14 cellular contexts compared by ENCODE assay signal in the genomic region with DNA sequence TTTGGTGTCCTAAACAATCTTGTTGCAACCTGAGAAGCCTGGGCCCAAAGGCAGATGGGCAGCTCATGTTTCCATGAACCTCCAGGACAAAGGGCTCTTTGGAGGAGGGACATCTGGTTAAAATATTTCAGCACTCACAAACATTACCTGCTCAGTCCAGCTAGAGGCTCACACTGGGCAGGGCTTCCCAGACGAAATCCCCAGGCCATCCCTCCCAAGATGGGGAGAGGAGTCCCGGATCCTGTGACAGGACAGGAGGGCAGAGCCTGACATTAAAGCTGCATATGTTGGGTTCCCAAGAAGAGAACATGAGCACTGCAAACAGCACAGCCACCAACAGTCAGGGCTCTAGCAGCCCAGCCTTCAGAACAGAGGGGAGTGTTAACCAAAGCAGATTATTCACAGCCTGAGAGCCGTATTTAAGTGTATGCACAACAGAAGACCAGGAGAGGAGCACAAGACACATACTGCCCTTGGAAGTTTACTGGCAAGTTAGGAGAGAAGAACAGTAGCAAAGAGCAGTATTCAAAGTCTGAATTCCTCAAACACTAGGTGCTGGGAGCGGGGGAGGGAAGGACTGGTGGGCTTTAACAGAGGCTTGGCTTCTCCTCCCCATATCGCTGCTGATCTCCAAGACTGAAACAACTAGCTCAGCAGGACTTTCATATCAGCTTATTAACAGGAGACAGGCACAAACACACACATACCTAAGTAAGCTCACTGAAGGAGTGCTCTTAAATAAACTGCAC. TPM values are rescaled to one million over a fixed set of nuclear protein-coding genes. Genes with fewer than 3 reads are reported as not detected.
DNase-seq lines count a peak whose midpoint lies in the region; ATAC-seq and TF ChIP-seq lines count a peak whose summit lies in the region.
"Had no signal": no experiment of that assay in that cellular context is flagged by ENCODE, and none has a peak within 500 bp of the region (broad histone marks: within the 10 kb centered on the region; RNA-seq: fewer than 3 reads in every experiment).

No MANE protein-coding gene starts in this region.

- no peaks in the 10 kb centered on the region for H3K79me1 ChIP-seq in H9 (ENCODE audit: insufficient read depth, low read depth, low read length, poor library complexity, severe bottlenecking)

- H3K27me3 Mint-ChIP-seq in H9 (ENCODE audit: low read depth), result peaks cover 1% of the 10 kb centered on the region; the same call in 1 of the 2 replicates
- H3K27me3 Mint-ChIP-seq in activated T-helper 2 cell treated with anti-CD3 and anti-CD28 coated beads, Interferon-gamma antibody, Interleukin-2, Interleukin-4, amounts not matched to agents 10 μg/mL and 5 μg/mL and 100 μg/mL, durations not matched to agents 14 hours and 24 hours and 36 hours (ENCODE audit: low read depth), result peaks cover 25% of the 10 kb centered on the region
- peaks cover 10% of the 10 kb centered on the region for H3K27me3 Mint-ChIP-seq in activated CD4-positive, alpha-beta T cell treated with anti-CD3 and anti-CD28 coated beads, Interleukin-2, amount 10 ng/mL, durations not matched to agents 7 days and 5 days

- H3K4me3 Mint-ChIP-seq in H9, result no peak overlapping the region
- H3K4me3 Mint-ChIP-seq in activated T-helper 2 cell treated with anti-CD3 and anti-CD28 coated beads, Interferon-gamma antibody, Interleukin-2, Interleukin-4, amounts not matched to agents 10 μg/mL and 5 μg/mL and 100 μg/mL, durations not matched to agents 14 hours and 24 hours and 36 hours (ENCODE audit: low read depth), result no peak overlapping the region
- H3K4me3 Mint-ChIP-seq in activated CD4-positive, alpha-beta T cell treated with anti-CD3 and anti-CD28 coated beads, Interleukin-2, amount 10 ng/mL, durations not matched to agents 7 days and 5 days, result no peak overlapping the region
- H3K4me3 Mint-ChIP-seq: activated CD4-positive, alpha-beta memory T cell treated with anti-CD3 and anti-CD28 coated beads for 36 hours had no signal

- H2AK5ac ChIP-seq in H9 (ENCODE audit: insufficient read length, low read length), result no peak overlapping the region

- H3K27me3 ChIP-seq in H9 (ENCODE audit: insufficient read depth, low read length) (no peaks in the 10 kb centered on the region), iPS-20b (ENCODE audit: insufficient read depth, low read length) (no peaks in the 10 kb centered on the region), rectal smooth muscle tissue (ENCODE audit: control insufficient read depth, insufficient read depth, low read length) (no peaks in the 10 kb centered on the region)

- H3K4me1 ChIP-seq in H9 (ENCODE audit: insufficient read depth, low read length) (peaks cover 8% of the 10 kb centered on the region; the same call in 1 of the 2 replicates), iPS-20b (ENCODE audit: insufficient read depth, low read length) (peaks cover 15% of the 10 kb centered on the region), rectal smooth muscle tissue (ENCODE audit: control insufficient read depth, insufficient read depth, low read length) (peaks cover 11% of the 10 kb centered on the region)

- CTCF ChIA-PET in activated CD4-positive, alpha-beta T cell treated with anti-CD3 and anti-CD28 coated beads, Interleukin-2, amount 10 ng/mL, durations not matched to agents 7 days and 5 days (lab: Charles Lee), result no interaction called here

- H3K4me2 ChIP-seq in H9 (ENCODE audit: insufficient read depth, insufficient read length, low read length), result peak overlapping the region; percentile 3

- POLR2A ChIA-PET in activated CD4-positive, alpha-beta T cell treated with anti-CD3 and anti-CD28 coated beads, Interleukin-2, amount 10 ng/mL, durations not matched to agents 7 days and 5 days (lab: Charles Lee), result no interaction called here

- no peak overlapping the region for H2BK5ac ChIP-seq in H9 (ENCODE audit: insufficient read length, low read length)

- H2AFZ ChIP-seq in H9 (ENCODE audit: low read length), result no peak overlapping the region

- H4K91ac ChIP-seq in H9 (ENCODE audit: insufficient read length, low read depth, low read length), result no peak overlapping the region

- no peak overlapping the region for H3K9ac ChIP-seq in H9 (ENCODE audit: extremely low read depth, insufficient read length, low read length)
- peak overlapping the region; percentile 35; the same call in 1 of the 2 replicates for H3K9ac ChIP-seq in iPS-20b (ENCODE audit: low read depth, low read length)
- no peak overlapping the region for H3K9ac ChIP-seq in rectal smooth muscle tissue (ENCODE audit: low read length)

- H3K18ac ChIP-seq in H9 (ENCODE audit: insufficient read length, low read depth, low read length), result peak overlapping the region; percentile 42

- H3K23ac ChIP-seq in H9 (ENCODE audit: insufficient read length, low read depth, low read length), result no peak overlapping the region

- H3T11ph ChIP-seq in H9 (ENCODE audit: low read length), result no peak overlapping the region

- no peak overlapping the region for H2BK15ac ChIP-seq in H9 (ENCODE audit: low read depth, low read length)

- ATAC-seq in HG03139 (IDR thresholded peaks at IDR 0.05; ENCODE audit: unreplicated experiment), result no peak

- no peak overlapping the region for H4K5ac ChIP-seq in H9 (ENCODE audit: insufficient read length, low read depth, low read length)

- H2BK120ac ChIP-seq in H9 (ENCODE audit: low read depth, low read length, poor library complexity, severe bottlenecking), result no peak overlapping the region

- no peak overlapping the region for H3K4ac ChIP-seq in H9 (ENCODE audit: low read depth, low read length)

- no peak overlapping the region for H4K8ac ChIP-seq in H9 (replicated peaks; ENCODE audit: insufficient read length, low read depth, low read length)

- H3K27ac Mint-ChIP-seq in H9, result peak overlapping the region; percentile 4 to 82 (median 53); a peak in 6 of 7 replicates
- H3K27ac Mint-ChIP-seq in activated T-helper 2 cell treated with anti-CD3 and anti-CD28 coated beads, Interferon-gamma antibody, Interleukin-2, Interleukin-4, amounts not matched to agents 10 μg/mL and 5 μg/mL and 100 μg/mL, durations not matched to agents 14 hours and 24 hours and 36 hours, result no peak overlapping the region
- H3K27ac Mint-ChIP-seq in activated CD4-positive, alpha-beta T cell treated with anti-CD3 and anti-CD28 coated beads, Interleukin-2, amount 10 ng/mL, durations not matched to agents 7 days and 5 days, result no peak overlapping the region
- H3K27ac Mint-ChIP-seq: activated CD4-positive, alpha-beta memory T cell treated with anti-CD3 and anti-CD28 coated beads for 36 hours had no signal

- H3K4me3 ChIP-seq in iPS-20b (ENCODE audit: low read length) (peak overlapping the region; percentile 3; the same call in 1 of the 2 replicates), rectal smooth muscle tissue (ENCODE audit: low read length) (no peak overlapping the region)

- H3K23me2 ChIP-seq in H9 (ENCODE audit: insufficient read length, low read depth, low read length, poor library complexity, severe bottlenecking), result no peaks in the 10 kb centered on the region

- no peak overlapping the region for H2BK20ac ChIP-seq in H9 (ENCODE audit: low read depth, low read length, poor library complexity, severe bottlenecking)

- H3K9me3 Mint-ChIP-seq in H9, result no peaks in the 10 kb centered on the region
- H3K9me3 Mint-ChIP-seq in activated T-helper 2 cell treated with anti-CD3 and anti-CD28 coated beads, Interferon-gamma antibody, Interleukin-2, Interleukin-4, amounts not matched to agents 10 μg/mL and 5 μg/mL and 100 μg/mL, durations not matched to agents 14 hours and 24 hours and 36 hours, result no peaks in the 10 kb centered on the region
- no peaks in the 10 kb centered on the region for H3K9me3 Mint-ChIP-seq in activated CD4-positive, alpha-beta T cell treated with anti-CD3 and anti-CD28 coated beads, Interleukin-2, amount 10 ng/mL, durations not matched to agents 7 days and 5 days
- H3K9me3 Mint-ChIP-seq: activated CD4-positive, alpha-beta memory T cell treated with anti-CD3 and anti-CD28 coated beads for 36 hours had no signal

- H3K56ac ChIP-seq in H9 (ENCODE audit: insufficient read length, low read depth, low read length), result no peak overlapping the region

- no peaks in the 10 kb centered on the region for H3K9me3 ChIP-seq in H9 (ENCODE audit: control insufficient read depth, low read depth, low read length)
- no peaks in the 10 kb centered on the region for H3K9me3 ChIP-seq in iPS-20b (ENCODE audit: insufficient read depth, low read depth, low read length)

- no peak overlapping the region for H3K27ac ChIP-seq in H9 (ENCODE audit: insufficient read length, low read depth, low read length)
- no peak overlapping the region for H3K27ac ChIP-seq in iPS-20b (ENCODE audit: low read length)
- peak overlapping the region; percentile 13 for H3K27ac ChIP-seq in rectal smooth muscle tissue (ENCODE audit: low read depth, low read length)

- no peak overlapping the region for H2BK12ac ChIP-seq in H9 (ENCODE audit: insufficient read length, low read depth, low read length)

- no peaks in the 10 kb centered on the region; a peak in 1 of 7 replicates for H3K36me3 Mint-ChIP-seq in H9 (ENCODE audit: insufficient read depth in 1 of 3, low read depth in 3 of 3)
- no peaks in the 10 kb centered on the region for H3K36me3 Mint-ChIP-seq in activated T-helper 2 cell treated with anti-CD3 and anti-CD28 coated beads, Interferon-gamma antibody, Interleukin-2, Interleukin-4, amounts not matched to agents 10 μg/mL and 5 μg/mL and 100 μg/mL, durations not matched to agents 14 hours and 24 hours and 36 hours (ENCODE audit: low read depth)
- no peaks in the 10 kb centered on the region for H3K36me3 Mint-ChIP-seq in activated CD4-positive, alpha-beta T cell treated with anti-CD3 and anti-CD28 coated beads, Interleukin-2, amount 10 ng/mL, durations not matched to agents 7 days and 5 days (ENCODE audit: low read depth)
- H3K36me3 Mint-ChIP-seq: activated CD4-positive, alpha-beta memory T cell treated with anti-CD3 and anti-CD28 coated beads for 36 hours had no signal

- no peaks in the 10 kb centered on the region for H3K36me3 ChIP-seq in iPS-20b (ENCODE audit: insufficient read depth, low read depth, low read length)
- no peaks in the 10 kb centered on the region for H3K36me3 ChIP-seq in rectal smooth muscle tissue (ENCODE audit: control insufficient read depth, insufficient read depth, low read length)

- no peaks in the 10 kb centered on the region for H4K20me1 ChIP-seq in H9 (ENCODE audit: control insufficient read depth, insufficient read depth, insufficient read length)

- intact Hi-C loops in activated T-helper 2 cell treated with anti-CD3 and anti-CD28 coated beads, Interferon-gamma antibody, Interleukin-2, Interleukin-4, amounts not matched to agents 10 μg/mL and 5 μg/mL and 100 μg/mL, durations not matched to agents 14 hours and 24 hours and 36 hours (cut with micrococcal nuclease), result no loop called here

- peak overlapping the region; percentile 32; the same call in 1 of the 2 replicates for H3K14ac ChIP-seq in H9 (ENCODE audit: insufficient read depth, low read length)

- H3K79me2 ChIP-seq in H9 (ENCODE audit: insufficient read depth, low read length), result no peaks in the 10 kb centered on the region

- H3K4me1 Mint-ChIP-seq in H9, result peaks cover 54 to 66% of the 10 kb centered on the region in 2 experiments
- H3K4me1 Mint-ChIP-seq in activated T-helper 2 cell treated with anti-CD3 and anti-CD28 coated beads, Interferon-gamma antibody, Interleukin-2, Interleukin-4, amounts not matched to agents 10 μg/mL and 5 μg/mL and 100 μg/mL, durations not matched to agents 14 hours and 24 hours and 36 hours (ENCODE audit: low read depth), result peaks cover 1% of the 10 kb centered on the region
- H3K4me1 Mint-ChIP-seq in activated CD4-positive, alpha-beta T cell treated with anti-CD3 and anti-CD28 coated beads, Interleukin-2, amount 10 ng/mL, durations not matched to agents 7 days and 5 days, result peaks cover 11% of the 10 kb centered on the region

- TF ChIP-seq CTCF in H9 (conservative IDR thresholded peaks at IDR 0.05), result no peak

- DNase-seq in H9 (no peak), NCI-H82 (lab: John Stamatoyannopoulos, UW) (peak; percentile 63), T-helper 2 cell (no peak)
- DNase-seq in activated T-helper 2 cell treated with anti-CD3 and anti-CD28 coated beads, Interferon-gamma antibody, Interleukin-2, Interleukin-4, amounts not matched to agents 10 μg/mL and 5 μg/mL and 100 μg/mL, durations not matched to agents 14 hours and 24 hours and 36 hours (ENCODE audit: low spot score), result no peak
- DNase-seq in activated CD4-positive, alpha-beta T cell treated with anti-CD3 and anti-CD28 coated beads, Interleukin-2, amount 10 ng/mL, durations not matched to agents 7 days and 5 days, result no peak
- DNase-seq: activated CD4-positive, alpha-beta memory T cell treated with anti-CD3 and anti-CD28 coated beads for 36 hours; effector CD4-positive, alpha-beta T cell; foreskin fibroblast; NCI-H2029 treated with DMSO at 0.1 percent for 48 hours; stimulated activated naive CD4-positive, alpha-beta T cell treated with Interleukin-2 at 50 U/mL for 16 hours; T-helper 9 cell had no signal

- no CpG with 5 or more reads among the region's 5 CpGs for WGBS in H9 (ENCODE audit: extremely low coverage, insufficient read length, low lambda C conversion rate)

RNA-seq across cellular contexts. Expression of gene ATP7B, which starts 12.4 kb away (rescaled TPM):
- total RNA-seq in H9 (2021), result 5.0 and 5.8 TPM in 2 replicates
- total RNA-seq in activated T-helper 2 cell treated with anti-CD3 and anti-CD28 coated beads, Interferon-gamma antibody, Interleukin-2, Interleukin-4, amounts not matched to agents 10 μg/mL and 5 μg/mL and 100 μg/mL, durations not matched to agents 14 hours and 24 hours and 36 hours, result 0.91 and 1.6 TPM in 2 replicates
- under 1 TPM; 0.62 to 0.74 TPM for total RNA-seq in activated CD4-positive, alpha-beta T cell treated with anti-CD3 and anti-CD28 coated beads, Interleukin-2, amount 10 ng/mL, durations not matched to agents 7 days and 5 days

RNA-seq across cellular contexts. Expression of gene ALG11, which starts 13.3 kb away (rescaled TPM):
- total RNA-seq in H9 (2021), result 35.5 and 46.6 TPM in 2 replicates
- 21.5 and 21.9 TPM in 2 replicates for total RNA-seq in activated T-helper 2 cell treated with anti-CD3 and anti-CD28 coated beads, Interferon-gamma antibody, Interleukin-2, Interleukin-4, amounts not matched to agents 10 μg/mL and 5 μg/mL and 100 μg/mL, durations not matched to agents 14 hours and 24 hours and 36 hours
- 10 to 100 TPM; 31.1 to 31.7 TPM for total RNA-seq in activated CD4-positive, alpha-beta T cell treated with anti-CD3 and anti-CD28 coated beads, Interleukin-2, amount 10 ng/mL, durations not matched to agents 7 days and 5 days

RNA-seq across cellular contexts. Expression of gene UTP14C, which starts 25.6 kb away (rescaled TPM):
- 19.8 and 21.4 TPM in 2 replicates for total RNA-seq in H9 (2021)
- total RNA-seq in activated T-helper 2 cell treated with anti-CD3 and anti-CD28 coated beads, Interferon-gamma antibody, Interleukin-2, Interleukin-4, amounts not matched to agents 10 μg/mL and 5 μg/mL and 100 μg/mL, durations not matched to agents 14 hours and 24 hours and 36 hours, result 9.7 and 11.0 TPM in 2 replicates
- 10 to 100 TPM; 11.7 to 12.9 TPM for total RNA-seq in activated CD4-positive, alpha-beta T cell treated with anti-CD3 and anti-CD28 coated beads, Interleukin-2, amount 10 ng/mL, durations not matched to agents 7 days and 5 days

Comparison
In these comparisons a context has a peak if more than half of its experiments do, and no peak if none do; other contexts are left out.
1. H3K27ac Mint-ChIP-seq: peak in H9 (3 of 3); none in activated T-helper 2 cell treated with anti-CD3 and anti-CD28 coated beads, Interferon-gamma antibody, Interleukin-2, Interleukin-4, amounts not matched to agents 10 μg/mL and 5 μg/mL and 100 μg/mL, durations not matched to agents 14 hours and 24 hours and 36 hours (single experiment) and activated CD4-positive, alpha-beta T cell treated with anti-CD3 and anti-CD28 coated beads, Interleukin-2, amount 10 ng/mL, durations not matched to agents 7 days and 5 days (single experiment).